ENCODE assay signal across 1 cellular context in genomic region chr4:185309770-185310169, GRCh38.
TF ChIP-seq lines count a peak whose summit lies in the region.

No MANE protein-coding gene starts in this region.

TF ChIP-seq in GM12878, 131 proteins besides CTCF, POLR2A, EP300 and RAD21 (continued from another document):
- no peak for TF ChIP-seq E4F1 (IDR thresholded peaks at IDR 0.05; ENCODE audit: borderline replicate concordance, partially characterized antibody)
- no peak for TF ChIP-seq SREBF1 (IDR thresholded peaks at IDR 0.05; ENCODE audit: low read length)
- TF ChIP-seq ZBED1 (IDR thresholded peaks at IDR 0.05; ENCODE audit: borderline replicate concordance) = peak; percentile 79; the same call in 1 of the 2 replicates
- peak; percentile 55 for TF ChIP-seq ATF7 (IDR thresholded peaks at IDR 0.05; ENCODE audit: low read depth)
- TF ChIP-seq CEBPZ (IDR thresholded peaks at IDR 0.05; ENCODE audit: low read depth, low read length) = no peak
- TF ChIP-seq EGR1 (IDR thresholded peaks at IDR 0.05; ENCODE audit: borderline replicate concordance in 1 of 2, low read depth in 2 of 2, low read length in 2 of 2) = no peak
- TF ChIP-seq CREM (IDR thresholded peaks at IDR 0.05; ENCODE audit: low read depth) = peak; percentile 85
- peak; percentile 79; the same call in 1 of the 2 replicates for TF ChIP-seq YY1 (IDR thresholded peaks at IDR 0.05; ENCODE audit: low read depth, low read length)
- peak; percentile 97 for TF ChIP-seq ZNF687 (IDR thresholded peaks at IDR 0.05)
- no peak; the same call in 1 of the 2 replicates for TF ChIP-seq ZSCAN29 (IDR thresholded peaks at IDR 0.05)
- no peak for TF ChIP-seq ZNF24 (IDR thresholded peaks at IDR 0.05)
- peak; percentile 95 for TF ChIP-seq MEF2A (IDR thresholded peaks at IDR 0.05; ENCODE audit: insufficient read depth, low read depth, low read length)
- TF ChIP-seq JUNB (IDR thresholded peaks at IDR 0.05) = peak; percentile 68
- peak; percentile 96 for TF ChIP-seq MYB (IDR thresholded peaks at IDR 0.05; ENCODE audit: borderline replicate concordance, low read depth, low read length)
- TF ChIP-seq BMI1 (IDR thresholded peaks at IDR 0.05; ENCODE audit: borderline replicate concordance) = no peak
- TF ChIP-seq ZNF592 (IDR thresholded peaks at IDR 0.05) = peak; percentile 71; the same call in 1 of the 2 replicates
- peak; percentile 45; the same call in 1 of the 2 replicates for TF ChIP-seq ZNF217 (IDR thresholded peaks at IDR 0.05)
- no peak for TF ChIP-seq MXI1 (IDR thresholded peaks at IDR 0.05; ENCODE audit: low read depth, low read length)
- TF ChIP-seq RAD51 (IDR thresholded peaks at IDR 0.05) = no peak
- TF ChIP-seq FOXK2 (IDR thresholded peaks at IDR 0.05) = no peak
- TF ChIP-seq MTA3 (IDR thresholded peaks at IDR 0.05; ENCODE audit: borderline replicate concordance, low read length) = no peak
